In the genomic region with DNA sequence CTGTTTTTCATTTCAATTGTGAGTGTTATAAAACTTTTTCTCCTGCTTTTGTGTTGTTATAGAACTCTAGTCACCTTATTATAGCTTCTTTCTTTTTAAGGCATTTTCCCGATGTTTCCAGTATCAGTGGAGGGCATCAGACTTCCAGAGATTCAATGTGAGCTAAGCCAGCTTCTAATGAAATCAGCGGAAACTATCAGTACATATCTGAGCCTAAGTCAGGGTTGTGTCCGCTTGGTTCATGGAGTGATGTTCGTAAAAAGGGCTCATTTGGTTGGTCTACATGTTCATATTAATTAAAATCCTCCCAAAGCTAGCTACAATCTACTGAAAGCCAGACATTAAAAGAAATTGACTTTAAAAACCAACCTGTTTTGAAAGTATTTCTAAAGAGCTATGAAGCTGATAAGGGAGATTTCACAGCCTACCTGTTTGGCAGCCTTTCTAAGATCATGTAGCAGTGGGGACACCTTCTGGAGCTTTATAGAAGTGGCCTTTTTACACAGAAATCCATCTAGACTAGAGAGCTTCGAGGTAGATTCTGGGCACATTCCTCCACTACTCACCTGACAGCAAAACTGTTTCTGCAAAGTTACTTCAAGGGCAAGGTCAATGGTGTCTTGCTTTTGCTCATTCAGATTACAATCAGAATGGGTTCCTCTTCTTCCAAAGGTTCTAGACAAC, we compare ENCODE assay signal across 8 cellular contexts.
DNase-seq lines count a peak whose midpoint lies in the region; ATAC-seq and TF ChIP-seq lines count a peak whose summit lies in the region.
"Not testable (repeated sequence)": the region's sequence is repeated elsewhere in the genome, so short reads cannot be mapped to it uniquely, and the experiment has no call there.

No MANE protein-coding gene starts in this region.

- intact Hi-C loops in left lung (cut with DNase I), result not testable (repeated sequence)

- not testable (repeated sequence) for H3K27ac Mint-ChIP-seq in HFFc6

- not testable (repeated sequence) for H3K4me1 Mint-ChIP-seq in HFFc6 (ENCODE audit: low read depth)

- H3K36me3 ChIP-seq in left lung, result not testable (repeated sequence)

- H3K36me3 Mint-ChIP-seq in HFFc6 (ENCODE audit: low read depth), result not testable (repeated sequence)

- not testable (repeated sequence) for H3K27me3 ChIP-seq in left lung

- DNase-seq in COR-L47 (lab: John Stamatoyannopoulos, UW) (peak; percentile 13), HFFc6 (peak; percentile 10), NCI-H2081 (lab: John Stamatoyannopoulos, UW) (peak; percentile 20 to 65), OCI-M1 (lab: John Stamatoyannopoulos, UW) (peak; percentile 48), activated T-cell treated with anti-CD3 and anti-CD28 coated beads for 4 hours (peak; percentile 0)
- not testable (repeated sequence) for DNase-seq in epithelial cell of proximal tubule (ENCODE audit: low read depth); left lung
- DNase-seq in stimulated activated CD4-positive, alpha-beta T cell treated with anti-CD3 and anti-CD28 coated beads, Interleukin-4, amount 100 ng/mL, for 24 hours, result peak; percentile 3

- not testable (repeated sequence) for H3K27me3 Mint-ChIP-seq in HFFc6 (ENCODE audit: insufficient read depth)

- H3K27ac ChIP-seq in left lung, result not testable (repeated sequence)

- H3K4me3 ChIP-seq in epithelial cell of proximal tubule (ENCODE audit: low read depth, low read length); left lung: not testable (repeated sequence)

- ATAC-seq in left lung, result peak; percentile 85

- H3K9me3 Mint-ChIP-seq in HFFc6, result not testable (repeated sequence)

- not testable (repeated sequence) for H3K4me3 Mint-ChIP-seq in HFFc6

- not testable (repeated sequence) for H3K4me1 ChIP-seq in left lung

- H3K9me3 ChIP-seq in left lung, result not testable (repeated sequence)

- TF ChIP-seq CTCF in HFFc6 (IDR thresholded peaks at IDR 0.05) (peak; percentile 56; the same call in 1 of the 2 replicates), epithelial cell of proximal tubule (conservative IDR thresholded peaks at IDR 0.05; ENCODE audit: low read depth, low read length) (peak; percentile 37)
- TF ChIP-seq CTCF in left lung (IDR thresholded peaks at IDR 0.05), result not testable (repeated sequence)
